24 cellular contexts compared by ENCODE assay signal in the genomic region with DNA sequence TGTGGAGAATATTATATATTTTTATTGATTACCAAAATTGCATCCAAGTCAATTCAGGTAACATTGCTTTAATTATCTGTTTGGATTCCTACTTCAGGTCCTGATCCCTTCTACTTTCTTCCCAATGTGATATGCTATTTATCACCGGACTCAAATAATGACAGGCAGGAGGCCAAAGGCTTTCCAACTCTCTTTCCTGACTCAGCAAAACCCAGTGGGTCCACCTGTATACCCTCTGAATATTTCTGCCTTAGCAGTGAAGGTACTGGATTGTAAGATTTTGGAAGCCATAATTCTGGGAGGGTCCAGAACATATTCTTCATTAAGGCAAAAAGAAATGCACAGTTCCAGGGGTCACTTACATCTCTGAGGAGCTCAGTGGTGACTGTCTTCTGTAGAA.
A peak's percentile ranks its signal among the peaks of the same experiment; 100 is the strongest.
DNase-seq lines count a peak whose midpoint lies in the region; ATAC-seq, FAIRE-seq and TF ChIP-seq lines count a peak whose summit lies in the region.
"Had no signal": no experiment of that assay in that cellular context is flagged by ENCODE, and none has a peak within 500 bp of the region (broad histone marks: within the 10 kb centered on the region; RNA-seq: fewer than 3 reads in every experiment).

No MANE protein-coding gene starts in this region.

- no peak overlapping the region for H3K4me2 ChIP-seq in HepG2 (ENCODE audit: low read depth, low read length)
- H3K4me2 ChIP-seq in K562 (ENCODE audit: insufficient read depth, low read length): no peak overlapping the region
- H3K4me2 ChIP-seq: BLaER1 had no signal

- CTCF ChIA-PET in HepG2 (lab: Yijun Ruan, JAX; ENCODE audit: low intra/inter-chr PET ratio, low total read pairs): no interaction called here
- CTCF ChIA-PET in K562 (lab: Yijun Ruan, JAX; ENCODE audit: low intra/inter-chr PET ratio): no interaction called here

- H3K9ac ChIP-seq in HepG2 (ENCODE audit: insufficient read depth, low read depth, low read length) (no peak overlapping the region), K562 (ENCODE audit: insufficient read depth in 1 of 2, low read depth in 2 of 2, low read length in 2 of 2) (no peak overlapping the region)
- H3K9ac ChIP-seq: BLaER1 had no signal

- no peak for TF ChIP-seq POLR2A in HepG2 (IDR thresholded peaks at IDR 0.05; ENCODE audit: insufficient read depth in 1 of 2, low read depth in 2 of 2, low read length in 2 of 2)
- no peak for TF ChIP-seq POLR2A in right lobe of liver (IDR thresholded peaks at IDR 0.05)
- no peak for TF ChIP-seq POLR2A in K562 (conservative IDR thresholded peaks at IDR 0.05)

- in situ Hi-C loops in HepG2 (cut with HindIII; ENCODE audit: extremely low pct_ligation_motif_present, low pct_unique_long_range_greater_than_20kb) (no loop called here), K562 (cut with MboI) (no loop called here)

- H3K4me3 ChIP-seq in HepG2 (replicated peaks in 1 of 3; ENCODE audit: insufficient read depth in 1 of 3, low read depth in 2 of 3, low read length in 3 of 3) (no peak overlapping the region), right lobe of liver (no peak overlapping the region), K562 (no peak overlapping the region)
- H3K4me3 ChIP-seq: BLaER1, GM12878 had no signal

- TF ChIP-seq EP300 in HepG2 (IDR thresholded peaks at IDR 0.05; ENCODE audit: low read depth in 2 of 2, low read length in 2 of 2): no peak
- no peak for TF ChIP-seq EP300 in HepG2 (CRISPR knock-in tag; IDR thresholded peaks at IDR 0.05; ENCODE audit: borderline replicate concordance)
- TF ChIP-seq EP300 in K562 (IDR thresholded peaks at IDR 0.05; ENCODE audit: low read length): no peak

- H3K4me1 ChIP-seq in HepG2 (ENCODE audit: insufficient read depth, low read length): no peaks in the 10 kb centered on the region
- H3K4me1 ChIP-seq in right lobe of liver: no peaks in the 10 kb centered on the region
- H3K4me1 ChIP-seq in K562 (replicated peaks in 1 of 2; ENCODE audit: control insufficient read depth in 2 of 2, insufficient read depth in 2 of 2, low read length in 2 of 2): no peaks in the 10 kb centered on the region
- H3K4me1 ChIP-seq: BE2C, BLaER1 had no signal

- H3K36me3 ChIP-seq in HepG2 (replicated peaks in 1 of 2; ENCODE audit: control insufficient read depth in 1 of 2, insufficient read depth in 2 of 2, low read length in 2 of 2) (no peaks in the 10 kb centered on the region), right lobe of liver (no peaks in the 10 kb centered on the region), K562 (ENCODE audit: control insufficient read depth, insufficient read depth, low read length) (no peaks in the 10 kb centered on the region)
- H3K36me3 ChIP-seq: BE2C, BLaER1 had no signal

- H3K79me2 ChIP-seq in HepG2 (ENCODE audit: insufficient read depth, low read length) (no peaks in the 10 kb centered on the region), K562 (ENCODE audit: control insufficient read depth, insufficient read depth, low read length) (no peaks in the 10 kb centered on the region)

- FAIRE-seq in HepG2 (lab: Jason Lieb, UNC) (no peak), K562 (lab: Jason Lieb, UNC) (no peak)
- FAIRE-seq: GM12878, GM12892, GM18507 had no signal

- BruUV-seq in HepG2 (replicated peaks; lab: Mats Ljungman, UMichigan) (no TSS peak), K562 (replicated peaks; lab: Mats Ljungman, UMichigan) (no TSS peak)

- no peak for TF ChIP-seq CTCF in HepG2 (CRISPR knock-in tag; IDR thresholded peaks at IDR 0.05)
- TF ChIP-seq CTCF in right lobe of liver (IDR thresholded peaks at IDR 0.05): no peak
- no peak for TF ChIP-seq CTCF in K562 (IDR thresholded peaks at IDR 0.05 in 2 of 3, conservative IDR thresholded peaks at IDR 0.05 in 1 of 3; ENCODE audit: insufficient read depth in 2 of 3, low read depth in 1 of 3, low read length in 3 of 3)

- DNase-seq in HepG2 (ENCODE audit: low spot score) (no peak), right lobe of liver (no peak), K562 (ENCODE audit: extremely low read depth in 1 of 4, low spot score in 3 of 4) (no peak)
- DNase-seq in stimulated activated CD4-positive, alpha-beta T cell treated with anti-CD3 and anti-CD28 coated beads, Interleukin-4, amount 100 ng/mL, for 1 hour: no peak
- DNase-seq: ACHN; BE2C; C1 segment of cervical spinal cord; CD4-positive, alpha-beta memory T cell; CD4-positive, CD25-positive, alpha-beta regulatory T cell; CD8-positive, alpha-beta memory T cell; COR-L47; DMS 273 treated with DMSO at 0.1 percent for 48 hours; DMS153; DMS53; DMS79; DND-41; EL; GDM1 had no signal

- TF ChIP-seq RAD21 in HepG2 (CRISPR knock-in tag; IDR thresholded peaks at IDR 0.05) (no peak), K562 (CRISPR knock-in tag; conservative IDR thresholded peaks at IDR 0.05 in 1 of 2, IDR thresholded peaks at IDR 0.05 in 1 of 2) (no peak)

- H4K20me1 ChIP-seq in HepG2 (ENCODE audit: insufficient read depth, low read length): no peaks in the 10 kb centered on the region
- no peaks in the 10 kb centered on the region for H4K20me1 ChIP-seq in K562 (replicated peaks; ENCODE audit: control insufficient read depth, insufficient read depth, low read length)
- H4K20me1 ChIP-seq: BLaER1 had no signal

- no peaks in the 10 kb centered on the region for H3K9me3 ChIP-seq in HepG2 (ENCODE audit: low read length)
- no peaks in the 10 kb centered on the region for H3K9me3 ChIP-seq in right lobe of liver
- H3K9me3 ChIP-seq in K562 (replicated peaks; ENCODE audit: control insufficient read depth, insufficient read depth, low read depth, low read length): no peaks in the 10 kb centered on the region; the same call in 1 of the 2 replicates
- H3K9me3 ChIP-seq: BE2C, BLaER1 had no signal

- POLR2A ChIA-PET in HepG2 (lab: Yijun Ruan, JAX): no interaction called here
- POLR2A ChIA-PET in K562 (lab: Yijun Ruan, JAX): no interaction called here

- H2AFZ ChIP-seq in HepG2 (ENCODE audit: low read length) (no peak overlapping the region), K562 (ENCODE audit: low read depth, low read length) (no peak overlapping the region)

- H3K27me3 ChIP-seq in HepG2 (ENCODE audit: control insufficient read depth in 1 of 2, insufficient read depth in 2 of 2, low read length in 2 of 2) (no peaks in the 10 kb centered on the region), right lobe of liver (no peaks in the 10 kb centered on the region), K562 (ENCODE audit: control insufficient read depth in 2 of 2, insufficient read depth in 2 of 2, low read length in 2 of 2) (no peaks in the 10 kb centered on the region)
- H3K27me3 ChIP-seq: BE2C, BLaER1 had no signal

- H3K9me1 ChIP-seq in K562 (ENCODE audit: control insufficient read depth, insufficient read depth, low read length): no peaks in the 10 kb centered on the region

- no peak for ATAC-seq in HepG2
- ATAC-seq in right lobe of liver: no peak
- no peak for ATAC-seq in K562
- ATAC-seq in HG02610 (IDR thresholded peaks at IDR 0.05; ENCODE audit: unreplicated experiment): no peak
- ATAC-seq: GM12878 had no signal

- H3K27ac ChIP-seq in HepG2 (ENCODE audit: extremely low read length, insufficient read depth, low read length) (no peak overlapping the region), right lobe of liver (no peak overlapping the region), K562 (ENCODE audit: extremely low read depth, low read depth, low read length) (no peak overlapping the region)
- H3K27ac ChIP-seq: 22Rv1, BLaER1 had no signal

- intact Hi-C loops in HepG2 (cut with micrococcal nuclease; ENCODE audit: unreplicated experiment) (no loop called here), right lobe of liver (cut with DNase I) (no loop called here), K562 (cut with micrococcal nuclease) (no loop called here)

- WGBS in HepG2 (ENCODE audit: low lambda C conversion rate): 17% methylated on average over 1 of the region's 1 CpG
- 100% methylated on average over 1 of the region's 1 CpG for WGBS in right lobe of liver (ENCODE audit: insufficient coverage, low coverage, low lambda C conversion rate, missing lambda C conversion rate)
- 0% methylated on average over 1 of the region's 1 CpG for WGBS in K562 (ENCODE audit: insufficient coverage, low coverage, missing lambda C conversion rate)

TF ChIP-seq in HepG2, 621 proteins besides CTCF, POLR2A, EP300 and RAD21 (continues in another document):
- peak; percentile 76 to 91 for TF ChIP-seq MAFK (conservative IDR thresholded peaks at IDR 0.05 in 1 of 2, IDR thresholded peaks at IDR 0.05 in 1 of 2; ENCODE audit: low read length in 2 of 2)
- TF ChIP-seq MAFF (IDR thresholded peaks at IDR 0.05; ENCODE audit: low read depth, low read length): peak; percentile 83
- TF ChIP-seq ZNF124 (CRISPR knock-in tag; IDR thresholded peaks at IDR 0.05): no peak
- no peak for TF ChIP-seq PBX3 (CRISPR knock-in tag; IDR thresholded peaks at IDR 0.05; ENCODE audit: borderline replicate concordance)
- TF ChIP-seq NFYB (CRISPR knock-in tag; IDR thresholded peaks at IDR 0.05): no peak

TF ChIP-seq in K562, 482 proteins besides CTCF, POLR2A, EP300 and RAD21:
- no peak for TF ChIP-seq MXD1 (CRISPR knock-in tag; IDR thresholded peaks at IDR 0.05; ENCODE audit: borderline replicate concordance, poor library complexity, severe bottlenecking)
- TF ChIP-seq PHF20 (IDR thresholded peaks at IDR 0.05; ENCODE audit: partially characterized antibody): no peak
- no peak for TF ChIP-seq RFX1 (IDR thresholded peaks at IDR 0.05)
- TF ChIP-seq MAFF (IDR thresholded peaks at IDR 0.05; ENCODE audit: low read length): peak; percentile 10; the same call in 1 of the 2 replicates
- TF ChIP-seq ZNF316 (IDR thresholded peaks at IDR 0.05): peak; percentile 21; the same call in 1 of the 2 replicates
- no peak for TF ChIP-seq ZNF253 (CRISPR knock-in tag; conservative IDR thresholded peaks at IDR 0.05)
- TF ChIP-seq MED1 (CRISPR knock-in tag; IDR thresholded peaks at IDR 0.05; ENCODE audit: borderline replicate concordance): no peak
- TF ChIP-seq HOXB6 (CRISPR knock-in tag; IDR thresholded peaks at IDR 0.05; ENCODE audit: borderline replicate concordance): no peak
- TF ChIP-seq FOXK1 (CRISPR knock-in tag; IDR thresholded peaks at IDR 0.05; ENCODE audit: borderline replicate concordance): no peak
- 0 out of 2 replicates have a peak, but pooled peaks have one; percentile 26 for TF ChIP-seq MAFK (IDR thresholded peaks at IDR 0.05; ENCODE audit: low read length)
TF ChIP-seq in K562: peak in this region for 3.

Comparison
In these comparisons a context has a peak if more than half of its experiments do, and no peak if none do; other contexts are left out.
1. Of the 241 proteins assayed by ChIP-seq in both HepG2 and K562: peak only in HepG2: none; only in K562: none; in both: MAFF and MAFK; in neither: 239.